Comparison of ENCODE assay signal across 22 cellular contexts in the genomic region with DNA sequence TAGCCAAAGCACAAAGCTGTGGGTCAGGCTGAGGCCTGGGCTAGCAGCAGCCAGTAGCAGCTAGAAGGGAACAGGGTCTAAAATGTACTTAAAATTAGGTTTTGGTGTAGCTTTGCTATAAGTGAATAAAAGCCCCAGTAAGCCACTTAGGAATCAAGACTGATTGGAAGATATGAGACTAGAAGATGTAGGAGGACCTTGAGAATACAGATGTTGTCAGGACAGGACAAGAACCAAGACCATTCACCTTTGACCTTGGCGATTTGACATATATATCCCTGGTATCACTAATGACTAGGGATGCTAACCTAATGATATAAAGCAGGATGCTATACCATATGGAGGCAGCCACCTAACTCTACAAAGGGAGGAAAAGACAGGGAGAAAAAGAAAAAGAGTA.
DNase-seq lines count a peak whose midpoint lies in the region.
"Had no signal": no experiment of that assay in that cellular context is flagged by ENCODE, and none has a peak within 500 bp of the region (broad histone marks: within the 10 kb centered on the region; RNA-seq: fewer than 3 reads in every experiment).

No MANE protein-coding gene starts in this region.

- DNase-seq in SK-N-DZ (ENCODE audit: low spot score) = peak; percentile 96
- DNase-seq in HT-29 (ENCODE audit: low spot score) = no peak
- DNase-seq: 8988T; ACHN; AML-193; BE2C; C1 segment of cervical spinal cord; Caco-2; Calu3; CD4-positive, alpha-beta memory T cell; CD4-positive, alpha-beta T cell; CD4-positive, CD25-positive, alpha-beta regulatory T cell; CD8-positive, alpha-beta memory T cell; CD8-positive, alpha-beta T cell; COR-L47; DMS 273 treated with DMSO at 0.1 percent for 48 hours; DMS153; DMS53; DMS79; DMS79 treated with DMSO at 0.1 percent for 48 hours; DND-41; EL had no signal
